23 cellular contexts compared by ENCODE assay signal in genomic region chr2:120773186-120773800, GRCh38. TPM values are rescaled to one million over a fixed set of nuclear protein-coding genes. Genes with fewer than 3 reads are reported as not detected.
DNase-seq lines count a peak whose midpoint lies in the region; ATAC-seq and TF ChIP-seq lines count a peak whose summit lies in the region.
"Had no signal": no experiment of that assay in that cellular context is flagged by ENCODE, and none has a peak within 500 bp of the region (broad histone marks: within the 10 kb centered on the region; RNA-seq: fewer than 3 reads in every experiment).

No MANE protein-coding gene starts in this region.

- intact Hi-C loops in upper lobe of right lung (cut with DNase I) (no loop called here), ascending aorta (cut with DNase I) (no loop called here)

- 0 out of 2 replicates have a peak overlapping the region, but pooled peaks have one; percentile 77 for H3K4me3 Mint-ChIP-seq in HFFc6
- no peak overlapping the region for H3K4me3 Mint-ChIP-seq in glutamatergic neuron (ENCODE audit: unreplicated experiment)
- no peak overlapping the region for H3K4me3 Mint-ChIP-seq in T-helper 17 cell
- H3K4me3 Mint-ChIP-seq: activated CD8-positive, alpha-beta T cell treated with anti-CD3 and anti-CD28 coated beads for 36 hours; activated naive CD8-positive, alpha-beta T cell treated with anti-CD3 and anti-CD28 coated beads for 36 hours; T-cell had no signal

- no peak overlapping the region for H2BK15ac ChIP-seq in mesenchymal stem cell (ENCODE audit: low read depth, poor library complexity, severe bottlenecking)

- no peak overlapping the region for H3K9ac ChIP-seq in mesenchymal stem cell (ENCODE audit: low read length)

- H3K9me3 Mint-ChIP-seq in HFFc6, result no peaks in the 10 kb centered on the region
- peaks cover 3% of the 10 kb centered on the region for H3K9me3 Mint-ChIP-seq in glutamatergic neuron (ENCODE audit: unreplicated experiment)
- H3K9me3 Mint-ChIP-seq: activated CD8-positive, alpha-beta T cell treated with anti-CD3 and anti-CD28 coated beads for 36 hours; activated naive CD8-positive, alpha-beta T cell treated with anti-CD3 and anti-CD28 coated beads for 36 hours; T-cell had no signal

- H3K27ac ChIP-seq in mesenchymal stem cell (ENCODE audit: low read length, poor library complexity, severe bottlenecking), result no peak overlapping the region
- H3K27ac ChIP-seq in upper lobe of right lung, result no peak overlapping the region
- H3K27ac ChIP-seq in ascending aorta, result no peak overlapping the region
- H3K27ac ChIP-seq: neutrophil, Peyer's patch, tibial nerve had no signal

- H3K4me1 ChIP-seq in mesenchymal stem cell (ENCODE audit: control insufficient read depth, insufficient read depth, low read depth, low read length), result peaks cover 32% of the 10 kb centered on the region
- no peaks in the 10 kb centered on the region for H3K4me1 ChIP-seq in upper lobe of right lung
- H3K4me1 ChIP-seq in ascending aorta, result no peaks in the 10 kb centered on the region
- H3K4me1 ChIP-seq: Caco-2, Peyer's patch had no signal

- ATAC-seq in upper lobe of right lung, result no peak
- ATAC-seq in T-helper 17 cell, result no peak
- ATAC-seq: activated CD8-positive, alpha-beta T cell treated with anti-CD3 and anti-CD28 coated beads for 36 hours; T-cell had no signal

- H3K4me2 ChIP-seq in mesenchymal stem cell (ENCODE audit: low read length, poor library complexity, severe bottlenecking), result no peak overlapping the region

- peak overlapping the region in 1 of 2 experiments; percentile 94 for H3K14ac ChIP-seq in mesenchymal stem cell (ENCODE audit: low read length in 2 of 2)

- no peak overlapping the region for H2AFZ ChIP-seq in mesenchymal stem cell (ENCODE audit: low read depth, low read length)

- no peak overlapping the region for H3K4me3 ChIP-seq in mesenchymal stem cell (ENCODE audit: insufficient read depth in 1 of 2, low read depth in 1 of 2, low read length in 2 of 2)
- H3K4me3 ChIP-seq in upper lobe of right lung, result no peak overlapping the region
- no peak overlapping the region for H3K4me3 ChIP-seq in ascending aorta
- H3K4me3 ChIP-seq: lung, Peyer's patch, SJSA1, tibial nerve had no signal

- peak overlapping the region; percentile 6 to 91 for H3K18ac ChIP-seq in mesenchymal stem cell (ENCODE audit: low read depth in 1 of 2, low read length in 2 of 2)

- H3K4me1 Mint-ChIP-seq in HFFc6 (ENCODE audit: low read depth) (peaks cover 63% of the 10 kb centered on the region), glutamatergic neuron (ENCODE audit: low read depth, unreplicated experiment) (peaks cover 3% of the 10 kb centered on the region), T-helper 17 cell (peaks cover 2% of the 10 kb centered on the region)
- H3K4me1 Mint-ChIP-seq: activated naive CD8-positive, alpha-beta T cell treated with anti-CD3 and anti-CD28 coated beads for 36 hours; T-cell had no signal

- TF ChIP-seq CTCF in HFFc6 (IDR thresholded peaks at IDR 0.05), result no peak
- no peak for TF ChIP-seq CTCF in glutamatergic neuron (IDR thresholded peaks at IDR 0.05; ENCODE audit: partially characterized antibody, unreplicated experiment)
- no peak for TF ChIP-seq CTCF in upper lobe of right lung (IDR thresholded peaks at IDR 0.05)
- no peak for TF ChIP-seq CTCF in ascending aorta (IDR thresholded peaks at IDR 0.05)

- H2BK5ac ChIP-seq in mesenchymal stem cell (ENCODE audit: low read depth, low read length, poor library complexity, severe bottlenecking), result no peak overlapping the region

- H3K36me3 ChIP-seq in mesenchymal stem cell (ENCODE audit: control insufficient read depth in 1 of 2, insufficient read depth in 2 of 2, low read depth in 1 of 2, low read length in 2 of 2) (peaks cover 0 to 3% of the 10 kb centered on the region in 2 experiments), upper lobe of right lung (no peaks in the 10 kb centered on the region), ascending aorta (no peaks in the 10 kb centered on the region)
- H3K36me3 ChIP-seq: neutrophil, Peyer's patch, tibial nerve had no signal

- H3K4ac ChIP-seq in mesenchymal stem cell (ENCODE audit: low read depth in 1 of 2, low read length in 2 of 2), result peak overlapping the region; percentile 29 to 32

- peak overlapping the region; percentile 11 for H2AK5ac ChIP-seq in mesenchymal stem cell (ENCODE audit: low read length, severe bottlenecking)

- 91% methylated on average over 16 of the region's 17 CpGs for WGBS in mesenchymal stem cell

- H3K27ac Mint-ChIP-seq in HFFc6 (peak overlapping the region; percentile 93), glutamatergic neuron (ENCODE audit: unreplicated experiment) (no peak overlapping the region), T-helper 17 cell (no peak overlapping the region)
- H3K27ac Mint-ChIP-seq: activated CD8-positive, alpha-beta T cell treated with anti-CD3 and anti-CD28 coated beads for 36 hours; activated naive CD8-positive, alpha-beta T cell treated with anti-CD3 and anti-CD28 coated beads for 36 hours; T-cell had no signal

- H3K27me3 Mint-ChIP-seq in HFFc6 (ENCODE audit: insufficient read depth) (peaks cover 6% of the 10 kb centered on the region), glutamatergic neuron (ENCODE audit: unreplicated experiment) (peaks cover 4% of the 10 kb centered on the region), T-helper 17 cell (peaks cover 15% of the 10 kb centered on the region)
- H3K27me3 Mint-ChIP-seq: activated CD8-positive, alpha-beta T cell treated with anti-CD3 and anti-CD28 coated beads for 36 hours; activated naive CD8-positive, alpha-beta T cell treated with anti-CD3 and anti-CD28 coated beads for 36 hours; T-cell had no signal

- H2BK12ac ChIP-seq in mesenchymal stem cell (ENCODE audit: low read length in 2 of 2), result peak overlapping the region; percentile 81 to 94

- H4K8ac ChIP-seq in mesenchymal stem cell (ENCODE audit: low read length), result no peak overlapping the region

- H3K9me3 ChIP-seq in mesenchymal stem cell (ENCODE audit: control insufficient read depth, low read length), result no peaks in the 10 kb centered on the region
- no peaks in the 10 kb centered on the region for H3K9me3 ChIP-seq in upper lobe of right lung
- no peaks in the 10 kb centered on the region for H3K9me3 ChIP-seq in ascending aorta
- H3K9me3 ChIP-seq in T-helper 17 cell (ENCODE audit: control insufficient read depth, low read length, poor library complexity, severe bottlenecking), result no peaks in the 10 kb centered on the region
- H3K9me3 ChIP-seq: Caco-2, neutrophil, Peyer's patch, SJSA1, tibial nerve had no signal

- H2BK120ac ChIP-seq in mesenchymal stem cell (ENCODE audit: low read depth, low read length), result no peak overlapping the region

- DNase-seq in HFFc6, result no peak
- DNase-seq in glutamatergic neuron, result peak; percentile 5
- DNase-seq in mesenchymal stem cell, result no peak
- peak; percentile 60 for DNase-seq in upper lobe of right lung
- DNase-seq in T-helper 1 cell, result no peak
- DNase-seq in ascending aorta (ENCODE audit: low spot score in 2 of 2), result no peak
- DNase-seq in T-helper 17 cell, result no peak
- DNase-seq: activated CD4-positive, alpha-beta T cell treated with anti-CD3 and anti-CD28 coated beads for 1 hour; activated CD8-positive, alpha-beta T cell treated with anti-CD3 and anti-CD28 coated beads for 36 hours; activated effector memory CD4-positive, alpha-beta T cell treated with Interleukin-2 at 50 U/mL for 16 hours; activated naive CD8-positive, alpha-beta T cell treated with anti-CD3 and anti-CD28 coated beads for 36 hours; C1 segment of cervical spinal cord; Caco-2; NCI-H1105; NCI-H187 treated with DMSO at 0.1 percent for 48 hours; stimulated activated CD4-positive, alpha-beta T cell treated with anti-CD3 and anti-CD28 coated beads, Interleukin-1b, Interleukin-23, amount 100 ng/mL, for 48 hours; T-cell had no signal

- H3K79me1 ChIP-seq in mesenchymal stem cell (replicated peaks; ENCODE audit: low read length, poor library complexity, severe bottlenecking), result peaks cover 43% of the 10 kb centered on the region

- H3K27me3 ChIP-seq in mesenchymal stem cell (ENCODE audit: control insufficient read depth in 1 of 2, insufficient read depth in 1 of 2, low read length in 2 of 2) (no peaks in the 10 kb centered on the region), upper lobe of right lung (no peaks in the 10 kb centered on the region), ascending aorta (no peaks in the 10 kb centered on the region)
- H3K27me3 ChIP-seq: neutrophil, Peyer's patch, SJSA1, tibial nerve had no signal

- peaks cover 4% of the 10 kb centered on the region for H3K36me3 Mint-ChIP-seq in HFFc6 (ENCODE audit: low read depth)
- H3K36me3 Mint-ChIP-seq in glutamatergic neuron (ENCODE audit: unreplicated experiment), result no peaks in the 10 kb centered on the region
- H3K36me3 Mint-ChIP-seq in T-helper 17 cell (ENCODE audit: low read depth), result no peaks in the 10 kb centered on the region
- H3K36me3 Mint-ChIP-seq: activated naive CD8-positive, alpha-beta T cell treated with anti-CD3 and anti-CD28 coated beads for 36 hours; T-cell had no signal

- peak overlapping the region; percentile 62 for H4K91ac ChIP-seq in mesenchymal stem cell (ENCODE audit: low read length)

- H3K23ac ChIP-seq in mesenchymal stem cell (ENCODE audit: low read length in 2 of 2), result no peak overlapping the region

RNA-seq across cellular contexts. Expression of gene GLI2, which starts 37.6 kb away (rescaled TPM):
- total RNA-seq in HFFc6 (2021; fragmentation: NEBNext Ultra II Directional; extraction: Animal tissue kit (Norgen Biotek cat#: 25700)), result 10 to 100 TPM; 40.2 to 46.1 (median 41.9) TPM
- total RNA-seq in glutamatergic neuron (ENCODE audit: unreplicated experiment) (3.9 TPM), upper lobe of right lung (4.7 TPM), ascending aorta (23.1 TPM), T-helper 17 cell (not detected)
- 28.9 TPM for polyA plus RNA-seq in mesenchymal stem cell (2013, experiment 1 of 2)
- polyA plus RNA-seq in mesenchymal stem cell (2013, experiment 2 of 2), result 29.5 TPM
- total RNA-seq: activated CD8-positive, alpha-beta T cell treated with anti-CD3 and anti-CD28 coated beads for 36 hours; activated naive CD8-positive, alpha-beta T cell treated with anti-CD3 and anti-CD28 coated beads for 36 hours; pulmonary artery endothelial cell had no signal

Comparison
In these comparisons a context has a peak if more than half of its experiments do, and no peak if none do; other contexts are left out.
1. DNase-seq: peak in glutamatergic neuron (single experiment) and upper lobe of right lung (single experiment); none in HFFc6 (single experiment), mesenchymal stem cell (single experiment), T-helper 1 cell (0 of 5), ascending aorta (0 of 2) and T-helper 17 cell (0 of 3).